Comparison of ENCODE assay signal across 19 cellular contexts in genomic region chrX:153955451-153955732, GRCh38.
"Had no signal": no experiment of that assay in that cellular context is flagged by ENCODE, and none has a peak within 500 bp of the region (broad histone marks: within the 10 kb centered on the region; RNA-seq: fewer than 3 reads in every experiment).

No MANE protein-coding gene starts in this region.

- H3K4me1 ChIP-seq: left lung, testis had no signal

- H3K9me3 Mint-ChIP-seq: activated T-helper 2 cell treated with anti-CD3 and anti-CD28 coated beads, Interferon-gamma antibody, Interleukin-2, Interleukin-4, amounts not matched to agents 10 μg/mL and 5 μg/mL and 100 μg/mL, durations not matched to agents 14 hours and 24 hours and 36 hours; central memory CD8-positive, alpha-beta T cell; nephron progenitor cell; WTC11 had no signal

- H3K4me3 ChIP-seq: ascending aorta, coronary artery, heart right ventricle, left lung, stomach, testis, upper lobe of left lung had no signal

- H3K27me3 ChIP-seq: ascending aorta, heart right ventricle, left lung, testis, upper lobe of left lung had no signal

- H3K4me1 Mint-ChIP-seq: central memory CD8-positive, alpha-beta T cell; WTC11 had no signal

- H3K9me3 ChIP-seq: ascending aorta, heart right ventricle, left lung, stomach, testis, upper lobe of left lung had no signal

- H3K27me3 Mint-ChIP-seq: central memory CD8-positive, alpha-beta T cell had no signal

- DNase-seq: activated CD4-positive, alpha-beta T cell treated with anti-CD3 and anti-CD28 coated beads for 4 hours; activated naive CD4-positive, alpha-beta T cell treated with Interleukin-2 at 50 U/mL for 16 hours; erythroblast; heart right ventricle; left lung; midbrain; nephron progenitor cell; occipital lobe; stimulated activated CD4-positive, alpha-beta T cell treated with anti-CD3 and anti-CD28 coated beads, Interleukin-15, amount 100 ng/mL, for 24 hours; stimulated activated CD4-positive, alpha-beta T cell treated with anti-CD3 and anti-CD28 coated beads, Interleukin-2, amount 100 ng/mL, for 48 hours; stomach; T-helper 2 cell; testis; upper lobe of left lung had no signal

- H3K27ac ChIP-seq: ascending aorta, coronary artery, heart right ventricle, left lung, testis, upper lobe of left lung had no signal

- H3K27ac Mint-ChIP-seq: activated T-helper 2 cell treated with anti-CD3 and anti-CD28 coated beads, Interferon-gamma antibody, Interleukin-2, Interleukin-4, amounts not matched to agents 10 μg/mL and 5 μg/mL and 100 μg/mL, durations not matched to agents 14 hours and 24 hours and 36 hours; nephron progenitor cell; WTC11 had no signal

- H3K4me3 Mint-ChIP-seq: central memory CD8-positive, alpha-beta T cell; nephron progenitor cell; WTC11 had no signal

- ATAC-seq: left lung, WTC11 had no signal
